In genomic region chr10:71726673-71727428, GRCh38 we compare ENCODE assay signal across 8 cellular contexts. TPM values are rescaled to one million over a fixed set of nuclear protein-coding genes. Genes with fewer than 3 reads are reported as not detected.
A peak's percentile ranks its signal among the peaks of the same experiment; 100 is the strongest.
DNase-seq lines count a peak whose midpoint lies in the region; ATAC-seq and TF ChIP-seq lines count a peak whose summit lies in the region.

No MANE protein-coding gene starts in this region.

- 54 to 77% methylated on average over 10 to 11 of the region's 15 CpGs for WGBS in esophagus squamous epithelium, 2 donors
- 33% methylated on average over 15 of the region's 15 CpGs for WGBS in thymus

- TF ChIP-seq POLR2A in esophagus squamous epithelium (IDR thresholded peaks at IDR 0.05): peak in 1 of 4 donors; percentile 8

- H3K4me1 ChIP-seq in esophagus squamous epithelium (peaks cover 47 to 60% (median 52%) of the 10 kb centered on the region in 3 donors), thymus (ENCODE audit: control insufficient read depth, insufficient read depth, low read length) (peaks cover 31% of the 10 kb centered on the region)

- TF ChIP-seq CTCF in esophagus squamous epithelium (IDR thresholded peaks at IDR 0.05): no peak

- peak; percentile 70 for DNase-seq in RPMI8226
- no peak for DNase-seq in esophagus squamous epithelium (lab: John Stamatoyannopoulos, UW)
- DNase-seq in NOMO-1 treated with dmso at 0.1 percent for 144 hours (lab: John Stamatoyannopoulos, UW; ENCODE audit: unreplicated experiment): no peak
- DNase-seq in NCI-H2196 treated with DMSO at 0.1 percent for 48 hours (lab: John Stamatoyannopoulos, UW; ENCODE audit: unreplicated experiment): no peak
- no peak for DNase-seq in HUDEP-2 (lab: John Stamatoyannopoulos, UW; ENCODE audit: unreplicated experiment in 76 of 76)

- ATAC-seq in GM18511 (IDR thresholded peaks at IDR 0.05; ENCODE audit: unreplicated experiment) (peak; percentile 34), HG02623 (IDR thresholded peaks at IDR 0.05; ENCODE audit: unreplicated experiment) (peak; percentile 12)

- no peaks in the 10 kb centered on the region for H3K36me3 ChIP-seq in esophagus squamous epithelium
- H3K36me3 ChIP-seq in thymus (ENCODE audit: control insufficient read depth, insufficient read depth): no peaks in the 10 kb centered on the region

- no peaks in the 10 kb centered on the region for H3K9me3 ChIP-seq in esophagus squamous epithelium
- H3K9me3 ChIP-seq in thymus (ENCODE audit: control insufficient read depth): no peaks in the 10 kb centered on the region

- intact Hi-C loops in esophagus squamous epithelium (cut with DNase I): loop anchor here (5.0 kb wide), 1 partner anchor 45 kb away; the partner anchor contains the start of gene VSIR

- H3K4me3 ChIP-seq in esophagus squamous epithelium (peak overlapping the region in 1 of 4 donors; percentile 29), thymus (ENCODE audit: low read length) (no peak overlapping the region)

- H3K27me3 ChIP-seq in esophagus squamous epithelium (no peaks in the 10 kb centered on the region), thymus (ENCODE audit: control insufficient read depth, insufficient read depth) (no peaks in the 10 kb centered on the region)

- H3K27ac ChIP-seq in esophagus squamous epithelium (peak overlapping the region; percentile 75 to 94 (median 88)), thymus (ENCODE audit: low read depth) (peak overlapping the region; percentile 94)

RNA-seq across cellular contexts. Expression of gene C10orf105, which starts 7.3 kb away (rescaled TPM):
- under 1 TPM in 2 of 4 donors, not detected in 2; under 0.01 to 0.15 TPM for total RNA-seq in esophagus squamous epithelium
- 0.68 TPM for polyA plus RNA-seq in thymus

RNA-seq across cellular contexts. Expression of gene VSIR, which starts 46.5 kb away (rescaled TPM):
- total RNA-seq in esophagus squamous epithelium: 10 to 100 TPM; 34.1 to 51.7 (median 44.8) TPM
- polyA plus RNA-seq in thymus: 51.8 TPM
